In genomic region chr19:5455367-5456129, GRCh38 we compare ENCODE assay signal across 1 cellular context.
TF ChIP-seq lines count a peak whose summit lies in the region.

A gene with protein sequence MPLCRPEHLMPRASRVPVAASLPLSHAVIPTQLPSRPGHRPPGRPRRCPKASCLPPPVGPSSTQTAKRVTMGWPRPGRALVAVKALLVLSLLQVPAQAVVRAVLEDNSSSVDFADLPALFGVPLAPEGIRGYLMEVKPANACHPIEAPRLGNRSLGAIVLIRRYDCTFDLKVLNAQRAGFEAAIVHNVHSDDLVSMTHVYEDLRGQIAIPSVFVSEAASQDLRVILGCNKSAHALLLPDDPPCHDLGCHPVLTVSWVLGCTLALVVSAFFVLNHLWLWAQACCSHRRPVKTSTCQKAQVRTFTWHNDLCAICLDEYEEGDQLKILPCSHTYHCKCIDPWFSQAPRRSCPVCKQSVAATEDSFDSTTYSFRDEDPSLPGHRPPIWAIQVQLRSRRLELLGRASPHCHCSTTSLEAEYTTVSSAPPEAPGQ (plus strand): TSS chr19:5455417. CDS start chr19:5455492, 75 bp downstream.

TF ChIP-seq in H1, 55 proteins besides CTCF, POLR2A, EP300 and RAD21:
- TF ChIP-seq CHD1 (IDR thresholded peaks at IDR 0.05; ENCODE audit: low read depth, low read length) (no peak), POU5F1 (IDR thresholded peaks at IDR 0.05; ENCODE audit: low read depth, low read length) (no peak), TAF7 (optimal IDR thresholded peaks at IDR 0.05; ENCODE audit: borderline replicate concordance, low read depth, low read length) (no peak), SP4 (IDR thresholded peaks at IDR 0.05; ENCODE audit: low read length) (no peak), HDAC2 (IDR thresholded peaks at IDR 0.05; ENCODE audit: borderline replicate concordance in 1 of 2, low read depth in 2 of 2, low read length in 2 of 2) (no peak), RFX5 (IDR thresholded peaks at IDR 0.05; ENCODE audit: borderline replicate concordance, low read depth, low read length) (no peak), SRF (IDR thresholded peaks at IDR 0.05; ENCODE audit: low read depth, low read length) (no peak), SP1 (IDR thresholded peaks at IDR 0.05; ENCODE audit: low read depth, low read length) (no peak), ASH2L (IDR thresholded peaks at IDR 0.05; ENCODE audit: low read length) (no peak), HDAC6 (IDR thresholded peaks at IDR 0.05; ENCODE audit: low read depth, low read length) (no peak)
